20 cellular contexts compared by ENCODE assay signal in the genomic region with DNA sequence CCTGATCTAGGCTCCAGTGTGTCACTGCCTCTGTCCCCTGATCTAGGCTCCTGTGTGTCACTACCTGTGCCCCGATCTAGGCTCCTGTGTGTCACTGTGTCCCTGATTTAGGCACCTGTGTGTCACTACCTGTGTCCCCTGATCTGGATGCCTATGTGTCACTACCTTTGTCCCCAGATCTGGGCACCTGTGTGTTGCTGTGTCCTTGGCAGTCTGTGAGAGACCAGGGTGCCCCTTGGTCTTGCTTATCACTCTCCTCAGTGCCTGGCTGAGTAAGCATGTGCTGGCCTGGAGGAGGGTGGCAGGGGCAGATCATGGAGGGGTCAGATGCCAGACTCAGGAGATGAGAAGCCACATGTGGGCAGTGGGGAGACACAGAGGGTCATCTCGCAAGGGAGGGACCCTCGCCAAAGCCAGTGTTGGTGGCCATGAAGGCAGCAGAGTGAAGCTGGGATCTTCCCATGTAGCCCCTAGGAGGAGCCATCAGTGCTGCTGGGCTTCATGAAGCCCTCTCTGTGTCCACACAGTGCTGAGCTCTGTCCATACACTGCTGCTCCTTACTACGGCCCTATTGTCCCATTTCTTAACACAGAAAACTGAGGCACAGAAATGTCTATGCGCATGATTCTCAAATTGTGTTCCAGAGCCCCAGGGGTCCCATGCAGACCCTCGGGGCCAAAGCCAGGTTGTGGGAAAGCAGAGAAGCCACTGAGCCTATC. TPM values are rescaled to one million over a fixed set of nuclear protein-coding genes. Genes with fewer than 3 reads are reported as not detected.
DNase-seq lines count a peak whose midpoint lies in the region; ATAC-seq and TF ChIP-seq lines count a peak whose summit lies in the region.
"Had no signal": no experiment of that assay in that cellular context is flagged by ENCODE, and none has a peak within 500 bp of the region (broad histone marks: within the 10 kb centered on the region; RNA-seq: fewer than 3 reads in every experiment).

No MANE protein-coding gene starts in this region.

- no peaks in the 10 kb centered on the region for H3K9me3 ChIP-seq in AG04450 (ENCODE audit: control insufficient read depth, insufficient read depth, low read length)
- H3K9me3 ChIP-seq in WERI-Rb-1 (ENCODE audit: severe bottlenecking), result no peaks in the 10 kb centered on the region
- H3K9me3 ChIP-seq in esophagus squamous epithelium, result no peaks in the 10 kb centered on the region
- no peaks in the 10 kb centered on the region for H3K9me3 ChIP-seq in sigmoid colon
- H3K9me3 ChIP-seq: neutrophil, right atrium auricular region had no signal

- POLR2A ChIA-PET in AG04450 (lab: Yijun Ruan, JAX), result interaction anchor here (0.9 to 2.0 kb wide), 2 partner anchors 13 to 18 kb away, joined by 3 to 19 read pairs; no protein-coding TSS in a partner anchor

- H3K27ac ChIP-seq in AG04450 (ENCODE audit: low read depth, low read length) (peak overlapping the region; percentile 21), WERI-Rb-1 (peak overlapping the region; percentile 52), esophagus squamous epithelium (peak overlapping the region in 3 of 4 donors; percentile 33 to 73 (median 54)), sigmoid colon (peak overlapping the region; percentile 20 to 58 (median 36))
- H3K27ac ChIP-seq: C4-2B, neutrophil had no signal

- DNase-seq in AG04450 (ENCODE audit: low read depth, low spot score) (no peak), WERI-Rb-1 (no peak), esophagus squamous epithelium (lab: John Stamatoyannopoulos, UW) (no peak), sigmoid colon (no peak), activated gamma-delta T cell treated with Interleukin-2 at 50 U/mL for 16 hours (no peak), A172 (ENCODE audit: low spot score) (no peak)
- DNase-seq: activated CD8-positive, alpha-beta memory T cell treated with anti-CD3 and anti-CD28 coated beads for 24 hours; activated naive CD8-positive, alpha-beta T cell treated with anti-CD3 and anti-CD28 coated beads, Interleukin-2, amount 10 ng/mL, durations not matched to agents 7 days and 5 days; activated T-cell treated with anti-CD3 and anti-CD28 coated beads, Interleukin-2, amount 50 U/mL, for 48 hours; dermis blood vessel endothelial cell; left colon; NCI-H1694 treated with DMSO at 0.1 percent for 48 hours; stimulated activated CD4-positive, alpha-beta T cell treated with anti-CD3 and anti-CD28 coated beads, Interleukin-2, amount 100 ng/mL, for 24 hours; T-helper 9 cell had no signal

- intact Hi-C loops in esophagus squamous epithelium (cut with DNase I), result no loop called here
- intact Hi-C loops in sigmoid colon (cut with DNase I), result no loop called here

- TF ChIP-seq POLR2A in esophagus squamous epithelium (IDR thresholded peaks at IDR 0.05), result no peak
- no peak for TF ChIP-seq POLR2A in sigmoid colon (IDR thresholded peaks at IDR 0.05)

- ATAC-seq in GM18907 (IDR thresholded peaks at IDR 0.05; ENCODE audit: unreplicated experiment) (no peak), HG03460 (IDR thresholded peaks at IDR 0.05; ENCODE audit: unreplicated experiment) (no peak)
- ATAC-seq: activated CD4-positive, CD25-positive, alpha-beta regulatory T cell treated with anti-CD3 and anti-CD28 coated beads, Interleukin-2, amount 50 U/mL, for 24 hours; left colon had no signal

- TF ChIP-seq CTCF in AG04450 (IDR thresholded peaks at IDR 0.05; ENCODE audit: low read depth, low read length) (no peak), WERI-Rb-1 (IDR thresholded peaks at IDR 0.05; ENCODE audit: low read depth, low read length) (peak; percentile 31; the same call in 1 of the 2 replicates), esophagus squamous epithelium (IDR thresholded peaks at IDR 0.05) (no peak), sigmoid colon (IDR thresholded peaks at IDR 0.05) (no peak)

- CTCF ChIA-PET in AG04450 (lab: Charles Lee), result interaction anchor here (0.6 to 1.9 kb wide), 3 partner anchors 13 to 580 kb away, joined by 5 to 8 read pairs (median 6); no protein-coding TSS in a partner anchor

- H3K4me3 ChIP-seq in AG04450 (ENCODE audit: low read depth, low read length) (no peak overlapping the region), WERI-Rb-1 (ENCODE audit: low read depth, low read length) (no peak overlapping the region), esophagus squamous epithelium (no peak overlapping the region), sigmoid colon (no peak overlapping the region)
- H3K4me3 ChIP-seq: right atrium auricular region had no signal

- H3K36me3 ChIP-seq in WERI-Rb-1, result peaks cover 21% of the 10 kb centered on the region
- H3K36me3 ChIP-seq in esophagus squamous epithelium, result peaks cover 0 to 8% (median 0%) of the 10 kb centered on the region in 3 donors
- H3K36me3 ChIP-seq in sigmoid colon, result peaks cover 0 to 28% (median 6%) of the 10 kb centered on the region in 4 donors
- H3K36me3 ChIP-seq: neutrophil, right atrium auricular region had no signal

- no peak for TF ChIP-seq EP300 in sigmoid colon (IDR thresholded peaks at IDR 0.05)

- H3K4me1 ChIP-seq in esophagus squamous epithelium (peaks cover 8 to 45% (median 11%) of the 10 kb centered on the region in 3 donors), sigmoid colon (peaks cover 0 to 26% (median 18%) of the 10 kb centered on the region in 4 donors)

- 86 to 97% methylated on average over 3 to 4 of the region's 6 CpGs for WGBS in esophagus squamous epithelium, 2 donors
- WGBS in sigmoid colon, 2 donors, result 90 to 92% methylated on average over 6 of the region's 6 CpGs

- H3K27me3 ChIP-seq in AG04450 (ENCODE audit: control insufficient read depth, insufficient read depth, low read length) (no peaks in the 10 kb centered on the region), WERI-Rb-1 (ENCODE audit: insufficient read depth, low read depth, severe bottlenecking) (no peaks in the 10 kb centered on the region), esophagus squamous epithelium (no peaks in the 10 kb centered on the region), sigmoid colon (no peaks in the 10 kb centered on the region)
- H3K27me3 ChIP-seq: neutrophil, right atrium auricular region had no signal

RNA-seq across cellular contexts. Expression of a gene that starts 15.5 kb away (rescaled TPM):
- 22.3 and 34.4 TPM in 2 replicates for polyA plus RNA-seq in AG04450 (2011; rRNA removed)
- polyA minus RNA-seq in AG04450 (2011; rRNA and poly(A)+ RNA removed), result 14.6 and 17.9 TPM in 2 replicates
- 10 to 100 TPM in 3 of 4 donors, 1 to 10 TPM in 1; 9.0 to 21.7 (median 13.6) TPM for total RNA-seq in esophagus squamous epithelium
- total RNA-seq in sigmoid colon, result 100 to 1,000 TPM in 1 of 4 donors, 10 to 100 TPM in 3; 60.0 to 147 (median 65.5) TPM
- 1 to 10 TPM in 1 of 3 donors, under 1 TPM in 2; 0.46 to 3.4 (median 0.60) TPM for polyA plus RNA-seq in sigmoid colon
- 12.0 and 18.0 TPM in 2 replicates for total RNA-seq in A172 (2014; rRNA removed; shearing (Covaris generic))
- total RNA-seq: activated naive CD8-positive, alpha-beta T cell treated with anti-CD3 and anti-CD28 coated beads, Interleukin-2, amount 10 ng/mL, durations not matched to agents 7 days and 5 days had no signal

RNA-seq across cellular contexts. Expression of a gene that starts 21.3 kb away (rescaled TPM):
- polyA plus RNA-seq in AG04450 (2011; rRNA removed) (0.10 and 0.12 TPM in 2 replicates), sigmoid colon (1 to 10 TPM in 1 of 3 donors, under 1 TPM in 2; 0.60 to 1.8 (median 0.69) TPM)
- 0.30 and 0.87 TPM in 2 replicates for polyA minus RNA-seq in AG04450 (2011; rRNA and poly(A)+ RNA removed)
- total RNA-seq in esophagus squamous epithelium (1 to 10 TPM; 1.9 to 4.0 (median 2.7) TPM), sigmoid colon (1 to 10 TPM; 1.2 to 3.0 (median 2.0) TPM)
- total RNA-seq in A172 (2014; rRNA removed; shearing (Covaris generic)), result 0.28 and 1.2 TPM in 2 replicates
